Comparison of ENCODE assay signal across 8 cellular contexts in genomic region chr3:88032245-88032644, GRCh38. TPM values are rescaled to one million over a fixed set of nuclear protein-coding genes. Genes with fewer than 3 reads are reported as not detected.
DNase-seq lines count a peak whose midpoint lies in the region; ATAC-seq and TF ChIP-seq lines count a peak whose summit lies in the region.

No MANE protein-coding gene starts in this region.

- H3K9me3 Mint-ChIP-seq in activated naive CD4-positive, alpha-beta T cell treated with anti-CD3 and anti-CD28 coated beads, Interleukin-2, amount 10 ng/mL, durations not matched to agents 7 days and 5 days, result no peaks in the 10 kb centered on the region

- H3K27me3 Mint-ChIP-seq in activated naive CD4-positive, alpha-beta T cell treated with anti-CD3 and anti-CD28 coated beads, Interleukin-2, amount 10 ng/mL, durations not matched to agents 7 days and 5 days, result no peaks in the 10 kb centered on the region

- H3K36me3 ChIP-seq in SK-N-MC (ENCODE audit: insufficient read depth, low read length) (no peaks in the 10 kb centered on the region), right atrium auricular region (no peaks in the 10 kb centered on the region), upper lobe of left lung (no peaks in the 10 kb centered on the region)

- no peaks in the 10 kb centered on the region for H3K27me3 ChIP-seq in right atrium auricular region
- no peaks in the 10 kb centered on the region for H3K27me3 ChIP-seq in upper lobe of left lung

- 40 to 42% methylated on average over 2 of the region's 2 CpGs for WGBS in upper lobe of left lung, 2 donors

- no peak for DNase-seq in activated naive CD4-positive, alpha-beta T cell treated with anti-CD3 and anti-CD28 coated beads, Interleukin-2, amount 10 ng/mL, durations not matched to agents 7 days and 5 days
- DNase-seq in activated naive CD4-positive, alpha-beta T cell treated with anti-CD3 and anti-CD28 coated beads, Interleukin-2, amount 50 U/mL, for 16 hours, result no peak
- no peak for DNase-seq in SK-N-MC (ENCODE audit: low read depth, low spot score)
- no peak for DNase-seq in right atrium auricular region (ENCODE audit: low spot score)
- no peak for DNase-seq in upper lobe of left lung
- DNase-seq in NCI-H748 (lab: John Stamatoyannopoulos, UW; ENCODE audit: unreplicated experiment), result no peak
- no peak for DNase-seq in DMS79 (lab: John Stamatoyannopoulos, UW)

- ATAC-seq in upper lobe of left lung (ENCODE audit: low FRiP score in 2 of 2) (peak in 1 of 2 donors; percentile 10), GM18519 (IDR thresholded peaks at IDR 0.05; ENCODE audit: low FRiP score, unreplicated experiment) (no peak)

- H3K4me1 ChIP-seq in right atrium auricular region, result peaks cover 0 to 6% of the 10 kb centered on the region in 2 donors
- peaks cover 0 to 22% (median 17%) of the 10 kb centered on the region in 4 donors for H3K4me1 ChIP-seq in upper lobe of left lung

- CTCF ChIA-PET in activated naive CD4-positive, alpha-beta T cell treated with anti-CD3 and anti-CD28 coated beads, Interleukin-2, amount 10 ng/mL, durations not matched to agents 7 days and 5 days (lab: Charles Lee), result interaction anchor here (0.9 to 1.5 kb wide), 2 partner anchors 9 to 100 kb away, joined by 3 read pairs; no protein-coding TSS in a partner anchor

- H3K4me3 ChIP-seq in SK-N-MC, result peak overlapping the region; percentile 73
- peak overlapping the region in 1 of 2 donors; percentile 40 for H3K4me3 ChIP-seq in right atrium auricular region
- peak overlapping the region in 3 of 4 donors; percentile 22 to 43 (median 40) for H3K4me3 ChIP-seq in upper lobe of left lung

- H3K4me1 Mint-ChIP-seq in activated naive CD4-positive, alpha-beta T cell treated with anti-CD3 and anti-CD28 coated beads, Interleukin-2, amount 10 ng/mL, durations not matched to agents 7 days and 5 days, result peaks cover 35% of the 10 kb centered on the region

- H3K9ac ChIP-seq in SK-N-MC (ENCODE audit: insufficient read length), result peak overlapping the region; percentile 7

- TF ChIP-seq EP300 in upper lobe of left lung (IDR thresholded peaks at IDR 0.05), result no peak

- peaks cover 3% of the 10 kb centered on the region for H3K36me3 Mint-ChIP-seq in activated naive CD4-positive, alpha-beta T cell treated with anti-CD3 and anti-CD28 coated beads, Interleukin-2, amount 10 ng/mL, durations not matched to agents 7 days and 5 days

- H3K4me3 Mint-ChIP-seq in activated naive CD4-positive, alpha-beta T cell treated with anti-CD3 and anti-CD28 coated beads, Interleukin-2, amount 10 ng/mL, durations not matched to agents 7 days and 5 days, result peak overlapping the region; percentile 74

- H3K9me3 ChIP-seq in SK-N-MC (ENCODE audit: low read depth, low read length) (no peaks in the 10 kb centered on the region), right atrium auricular region (no peaks in the 10 kb centered on the region), upper lobe of left lung (no peaks in the 10 kb centered on the region)

- no peak for TF ChIP-seq CTCF in right atrium auricular region (IDR thresholded peaks at IDR 0.05)
- TF ChIP-seq CTCF in upper lobe of left lung (IDR thresholded peaks at IDR 0.05), result no peak

- H3K27ac ChIP-seq in SK-N-MC, result peak overlapping the region; percentile 27; the same call in 1 of the 2 replicates
- peak overlapping the region; percentile 8 to 55 for H3K27ac ChIP-seq in right atrium auricular region
- H3K27ac ChIP-seq in upper lobe of left lung, result peak overlapping the region in 3 of 4 donors; percentile 48 to 81 (median 80)

- no peak for TF ChIP-seq POLR2A in upper lobe of left lung (IDR thresholded peaks at IDR 0.05)

- peak overlapping the region; percentile 83 for H3K27ac Mint-ChIP-seq in activated naive CD4-positive, alpha-beta T cell treated with anti-CD3 and anti-CD28 coated beads, Interleukin-2, amount 10 ng/mL, durations not matched to agents 7 days and 5 days

RNA-seq across cellular contexts. Expression of gene CGGBP1, which starts 26.6 kb away (rescaled TPM):
- total RNA-seq in right atrium auricular region (10 to 100 TPM; 40.8 to 40.9 TPM), upper lobe of left lung (100 to 1,000 TPM in 1 of 6 donors, 10 to 100 TPM in 5; 41.7 to 114 (median 60.8) TPM)

RNA-seq across cellular contexts. Expression of gene ZNF654, which starts 26.8 kb away (rescaled TPM):
- 1 to 10 TPM; 6.8 to 7.2 TPM for total RNA-seq in right atrium auricular region
- 10 to 100 TPM in 5 of 6 donors, 1 to 10 TPM in 1; 4.9 to 21.4 (median 13.8) TPM for total RNA-seq in upper lobe of left lung

Comparison
In these comparisons a context has a peak if more than half of its experiments do, and no peak if none do; other contexts are left out.
1. H3K27ac ChIP-seq: peak in every context shown above with its lines; median percentile 80 in upper lobe of left lung; 32 in right atrium auricular region; 27 in SK-N-MC.